ENCODE assay signal across 14 cellular contexts in the genomic region with DNA sequence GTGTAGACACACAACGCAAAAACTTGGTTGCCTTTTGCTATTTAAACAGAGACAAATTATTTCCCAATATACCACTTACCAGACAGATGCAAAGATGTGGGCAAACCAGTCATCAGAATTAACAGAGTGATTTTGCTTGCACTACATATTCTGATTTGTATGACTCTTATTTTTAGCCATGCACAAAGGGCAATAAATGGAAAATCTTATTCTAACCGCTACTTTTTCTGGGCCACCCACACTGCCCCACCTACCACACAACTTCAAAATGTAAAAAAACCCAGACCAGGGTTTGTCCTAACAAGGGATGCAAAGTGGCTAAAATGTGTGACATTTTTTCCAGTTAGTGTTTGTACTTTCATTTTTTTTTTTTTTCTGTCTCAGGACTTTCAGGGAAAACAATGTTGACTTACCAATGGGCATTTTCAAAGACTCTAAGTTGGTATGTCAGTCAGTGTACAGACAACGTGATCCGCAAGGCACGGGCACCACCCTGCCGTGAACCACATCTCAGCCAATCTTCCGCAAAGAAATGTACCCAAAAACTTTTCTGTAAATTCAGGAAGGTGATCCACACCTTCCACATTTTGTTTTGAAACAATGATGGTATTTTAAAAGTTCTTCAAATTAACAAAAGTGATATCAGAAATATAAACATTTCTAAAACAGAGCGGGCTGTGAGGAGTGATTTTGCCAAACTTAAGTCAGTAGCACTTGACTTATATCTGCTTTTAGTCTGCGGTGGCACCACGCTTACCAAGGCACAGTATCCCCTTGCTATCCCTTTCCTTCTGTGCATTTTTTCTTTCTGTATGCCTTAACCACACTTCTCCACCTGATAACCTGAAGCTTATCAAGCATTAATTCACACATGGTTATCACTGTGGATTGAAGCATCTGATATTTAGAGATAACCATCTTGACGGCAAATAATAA.
DNase-seq lines count a peak whose midpoint lies in the region; TF ChIP-seq lines count a peak whose summit lies in the region.
"Had no signal": no experiment of that assay in that cellular context is flagged by ENCODE, and none has a peak within 500 bp of the region (broad histone marks: within the 10 kb centered on the region; RNA-seq: fewer than 3 reads in every experiment).

No MANE protein-coding gene starts in this region.

- TF ChIP-seq POLR2A in tibial nerve (IDR thresholded peaks at IDR 0.05), result no peak

- in situ Hi-C loops in HAP-1 (cut with MboI; ENCODE audit: low sequenced_read_pairs), result no loop called here

- H3K9me3 ChIP-seq in smooth muscle cell (replicated peaks; ENCODE audit: low read depth), result no peaks in the 10 kb centered on the region
- no peaks in the 10 kb centered on the region for H3K9me3 ChIP-seq in tibial nerve
- no peaks in the 10 kb centered on the region for H3K9me3 ChIP-seq in HAP-1
- H3K9me3 ChIP-seq: heart left ventricle, left ventricle myocardium inferior, transverse colon had no signal

- H4K20me1 ChIP-seq in smooth muscle cell (ENCODE audit: low read depth), result no peaks in the 10 kb centered on the region

- H3K4me1 ChIP-seq in smooth muscle cell (ENCODE audit: low read depth) (peaks cover 3% of the 10 kb centered on the region), tibial nerve (peaks cover 0 to 37% (median 15%) of the 10 kb centered on the region in 4 donors), HAP-1 (no peaks in the 10 kb centered on the region)
- H3K4me1 ChIP-seq: left ventricle myocardium inferior, transverse colon had no signal

- WGBS in smooth muscle cell (ENCODE audit: low lambda C conversion rate), result 85% methylated on average over 11 of the region's 11 CpGs
- WGBS in tibial nerve, 2 donors, result 88 to 92% methylated on average over 11 of the region's 11 CpGs

- TF ChIP-seq CTCF in smooth muscle cell (IDR thresholded peaks at IDR 0.05; ENCODE audit: borderline replicate concordance, insufficient read depth, poor library complexity, severe bottlenecking) (no peak), tibial nerve (IDR thresholded peaks at IDR 0.05) (no peak)

- no peak overlapping the region for H3K4me3 ChIP-seq in smooth muscle cell
- H3K4me3 ChIP-seq in tibial nerve, result no peak overlapping the region
- no peak overlapping the region for H3K4me3 ChIP-seq in HAP-1
- H3K4me3 ChIP-seq: left ventricle myocardium inferior, transverse colon had no signal

- peak overlapping the region; percentile 56 for H3K4me2 ChIP-seq in smooth muscle cell

- H3K27me3 ChIP-seq in smooth muscle cell (ENCODE audit: low read depth) (no peaks in the 10 kb centered on the region), tibial nerve (no peaks in the 10 kb centered on the region), HAP-1 (ENCODE audit: low read depth) (peaks cover 15% of the 10 kb centered on the region)
- H3K27me3 ChIP-seq: heart left ventricle, transverse colon had no signal

- peak overlapping the region; percentile 87 for H3K27ac ChIP-seq in smooth muscle cell (ENCODE audit: low read depth)
- peak overlapping the region in 3 of 4 donors; percentile 4 to 87 (median 42) for H3K27ac ChIP-seq in tibial nerve
- H3K27ac ChIP-seq: heart left ventricle, left ventricle myocardium inferior, transverse colon had no signal

- no peak overlapping the region for H2AFZ ChIP-seq in smooth muscle cell (ENCODE audit: low read depth)

- H3K9ac ChIP-seq in smooth muscle cell (ENCODE audit: low read depth), result peak overlapping the region; percentile 68

- H3K36me3 ChIP-seq in smooth muscle cell (ENCODE audit: low read depth) (no peaks in the 10 kb centered on the region), tibial nerve (no peaks in the 10 kb centered on the region), HAP-1 (replicated peaks) (no peaks in the 10 kb centered on the region)
- H3K36me3 ChIP-seq: heart left ventricle, left ventricle myocardium inferior, transverse colon had no signal

- no peaks in the 10 kb centered on the region for H3F3A ChIP-seq in smooth muscle cell (ENCODE audit: low read depth)

- H3K79me2 ChIP-seq in smooth muscle cell (ENCODE audit: low read depth), result no peaks in the 10 kb centered on the region

- peak; percentile 55 for DNase-seq in activated CD8-positive, alpha-beta memory T cell treated with anti-CD3 and anti-CD28 coated beads, Interleukin-2, amount 50 U/mL, for 4 hours
- no peak for DNase-seq in activated CD8-positive, alpha-beta memory T cell treated with anti-CD3 and anti-CD28 coated beads for 24 hours
- DNase-seq in activated T-helper 9 cell treated with anti-CD3 and anti-CD28 coated beads, Interleukin-2, amount 50 U/mL, for 16 hours (ENCODE audit: low read depth), result peak; percentile 44
- DNase-seq in smooth muscle cell (lab: John Stamatoyannopoulos, UW; ENCODE audit: unreplicated experiment) (no peak), tibial nerve (ENCODE audit: low spot score in 2 of 2) (no peak), NCI-H1105 (lab: John Stamatoyannopoulos, UW) (no peak), HAP-1 (ENCODE audit: low spot score in 2 of 2) (no peak)
- DNase-seq in effector CD8-positive, alpha-beta T cell (lab: John Stamatoyannopoulos, UW), result no peak
- DNase-seq: ACHN, heart left ventricle, IMR-90, left ventricle myocardium inferior, NCI-H1694, transverse colon had no signal

- no peak for TF ChIP-seq EP300 in tibial nerve (IDR thresholded peaks at IDR 0.05)

Comparison
In these comparisons a context has a peak if more than half of its experiments do, and no peak if none do; other contexts are left out.
1. DNase-seq: peak in activated CD8-positive, alpha-beta memory T cell treated with anti-CD3 and anti-CD28 coated beads, Interleukin-2, amount 50 U/mL, for 4 hours (single experiment) and activated T-helper 9 cell treated with anti-CD3 and anti-CD28 coated beads, Interleukin-2, amount 50 U/mL, for 16 hours (single experiment); none in activated CD8-positive, alpha-beta memory T cell treated with anti-CD3 and anti-CD28 coated beads for 24 hours (single experiment), smooth muscle cell (single experiment), tibial nerve (0 of 2), effector CD8-positive, alpha-beta T cell (single experiment), NCI-H1105 (single experiment) and HAP-1 (0 of 2).